ENCODE assay signal across 18 cellular contexts in genomic region chr1:245197911-245198379, GRCh38. TPM values are rescaled to one million over a fixed set of nuclear protein-coding genes. Genes with fewer than 3 reads are reported as not detected.
A peak's percentile ranks its signal among the peaks of the same experiment; 100 is the strongest.
DNase-seq lines count a peak whose midpoint lies in the region; ATAC-seq, FAIRE-seq and TF ChIP-seq lines count a peak whose summit lies in the region.
"Had no signal": no experiment of that assay in that cellular context is flagged by ENCODE, and none has a peak within 500 bp of the region (broad histone marks: within the 10 kb centered on the region; RNA-seq: fewer than 3 reads in every experiment).

No MANE protein-coding gene starts in this region.

- DNase-seq in AG10803 (ENCODE audit: low read depth): peak; percentile 85
- peak; percentile 39 to 57 for DNase-seq in Kasumi-1 (lab: John Stamatoyannopoulos, UW)
- peak; percentile 6 for DNase-seq in bronchial epithelial cell (ENCODE audit: low read depth)
- peak; percentile 9 to 28 for DNase-seq in lung microvascular endothelial cell (ENCODE audit: low read depth in 2 of 2)
- DNase-seq in NCI-H2227 treated with DMSO at 0.1 percent for 48 hours (lab: John Stamatoyannopoulos, UW): no peak
- DNase-seq in left lobe of liver (ENCODE audit: low spot score): no peak
- DNase-seq in GM20000 (ENCODE audit: low spot score): no peak
- no peak for DNase-seq in upper lobe of left lung
- DNase-seq: activated CD8-positive, alpha-beta memory T cell treated with anti-CD3 and anti-CD28 coated beads, Interleukin-2, amount 10 ng/mL, durations not matched to agents 7 days and 5 days; CD4-positive, alpha-beta T cell; lower lobe of right lung; NCI-H1436 treated with DMSO at 0.1 percent for 48 hours; NCI-H774; SIG-M5; stimulated activated CD4-positive, alpha-beta T cell treated with anti-CD3 and anti-CD28 coated beads, Interleukin-2, amount 100 ng/mL, for 24 hours had no signal

- H3K27me3 ChIP-seq in bronchial epithelial cell (ENCODE audit: control insufficient read depth, insufficient read depth, low read length) (no peaks in the 10 kb centered on the region), upper lobe of left lung (no peaks in the 10 kb centered on the region)

- TF ChIP-seq POLR2A in upper lobe of left lung (IDR thresholded peaks at IDR 0.05): no peak

- H3K36me3 ChIP-seq in bronchial epithelial cell (ENCODE audit: control insufficient read depth, insufficient read depth, low read length) (no peaks in the 10 kb centered on the region), upper lobe of left lung (no peaks in the 10 kb centered on the region)
- H3K36me3 ChIP-seq: lower lobe of right lung had no signal

- no peaks in the 10 kb centered on the region for H3K4me1 ChIP-seq in upper lobe of left lung
- H3K4me1 ChIP-seq: lower lobe of right lung, parathyroid adenoma had no signal

- no peaks in the 10 kb centered on the region for H3K9me3 ChIP-seq in upper lobe of left lung
- H3K9me3 ChIP-seq: lower lobe of right lung had no signal

- TF ChIP-seq EP300 in upper lobe of left lung (IDR thresholded peaks at IDR 0.05): no peak

- ATAC-seq in left lobe of liver: no peak
- ATAC-seq in upper lobe of left lung (ENCODE audit: low FRiP score in 2 of 2): no peak
- ATAC-seq: activated CD8-positive, alpha-beta memory T cell treated with anti-CD3 and anti-CD28 coated beads, Interleukin-2, amount 10 ng/mL, durations not matched to agents 7 days and 5 days; lower lobe of right lung; stimulated activated effector memory CD8-positive, alpha-beta T cell treated with anti-CD3 and anti-CD28 coated beads, Interleukin-12 subunit alpha, Interleukin-12 subunit beta, amount 100 ng/mL, for 72 hours had no signal

- no peak for FAIRE-seq in bronchial epithelial cell (lab: Jason Lieb, UNC)

- no peak overlapping the region for H3K27ac ChIP-seq in upper lobe of left lung
- H3K27ac ChIP-seq: lower lobe of right lung, parathyroid adenoma, VCaP had no signal

- peak overlapping the region; percentile 32; the same call in 1 of the 2 replicates for H3K4me3 ChIP-seq in AG10803 (ENCODE audit: low read length)
- H3K4me3 ChIP-seq in bronchial epithelial cell (ENCODE audit: low read depth, low read length): no peak overlapping the region
- H3K4me3 ChIP-seq in upper lobe of left lung: no peak overlapping the region
- H3K4me3 ChIP-seq: lower lobe of right lung had no signal

- 0 to 5% methylated on average over 1 of the region's 1 CpG for WGBS in upper lobe of left lung, 2 donors

- TF ChIP-seq CTCF in AG10803 (conservative IDR thresholded peaks at IDR 0.05; ENCODE audit: low read length) (no peak), bronchial epithelial cell (IDR thresholded peaks at IDR 0.05; ENCODE audit: insufficient read depth, low read length, severe bottlenecking) (no peak), GM20000 (IDR thresholded peaks at IDR 0.05; ENCODE audit: extremely low read depth, missing control alignments) (no peak), upper lobe of left lung (IDR thresholded peaks at IDR 0.05) (no peak)

RNA-seq across cellular contexts. Expression of gene KIF26B, which starts 43.2 kb away (rescaled TPM):
- total RNA-seq in bronchial epithelial cell: 1.8 and 2.1 TPM in 2 replicates
- 1.1 and 1.4 TPM in 2 replicates for total RNA-seq in lung microvascular endothelial cell
- 0.35 TPM for total RNA-seq in left lobe of liver
- 1 to 10 TPM; 1.2 to 4.3 (median 2.1) TPM for total RNA-seq in upper lobe of left lung

Comparison
In these comparisons a context has a peak if more than half of its experiments do, and no peak if none do; other contexts are left out.
1. DNase-seq: peak in AG10803 (single experiment), Kasumi-1 (2 of 2), bronchial epithelial cell (single experiment) and lung microvascular endothelial cell (2 of 2); none in NCI-H2227 treated with DMSO at 0.1 percent for 48 hours (single experiment), left lobe of liver (single experiment), GM20000 (single experiment) and upper lobe of left lung (0 of 2).